In the genomic region with DNA sequence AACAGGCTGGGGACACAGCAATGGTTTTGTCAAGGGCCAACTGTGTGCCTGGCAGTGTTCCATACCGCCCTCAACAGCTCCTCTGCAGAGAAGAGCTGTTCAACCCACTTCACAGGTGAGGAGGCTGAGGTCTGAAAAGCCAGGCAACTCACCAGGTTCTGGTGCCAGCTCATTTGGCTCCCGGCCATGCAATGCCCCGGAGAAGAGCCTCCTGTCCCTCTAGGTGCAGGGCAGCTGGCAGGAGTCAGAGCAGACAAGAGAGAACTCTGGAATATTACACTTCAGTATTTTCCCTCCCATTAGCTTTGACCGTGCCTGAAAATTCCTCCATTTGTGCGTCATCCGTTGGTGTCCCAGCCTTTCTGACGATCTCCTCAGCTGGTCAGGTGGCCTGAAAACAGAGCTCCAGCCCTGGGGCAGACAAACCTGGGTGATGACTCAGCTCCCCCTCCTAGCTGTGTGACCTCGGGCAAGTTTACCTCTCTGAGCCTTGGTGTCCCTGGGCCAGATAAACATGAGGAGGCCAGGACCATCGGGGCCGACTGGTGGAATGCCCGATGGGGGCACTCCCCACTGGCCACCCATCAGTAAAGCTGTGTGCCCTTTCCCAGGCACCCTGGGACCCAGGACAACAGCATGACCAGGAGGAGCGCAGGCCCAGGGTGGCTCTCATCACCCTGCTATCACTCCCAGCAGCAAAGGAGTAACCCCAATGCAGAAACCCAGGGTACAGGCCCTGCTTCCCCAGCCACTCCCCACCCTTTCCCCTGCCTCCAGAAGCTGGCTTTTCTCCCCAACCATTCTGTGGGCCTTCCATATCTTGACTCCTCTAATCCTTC, we compare ENCODE assay signal across 8 cellular contexts. TPM values are rescaled to one million over a fixed set of nuclear protein-coding genes. Genes with fewer than 3 reads are reported as not detected.
DNase-seq lines count a peak whose midpoint lies in the region; ATAC-seq and TF ChIP-seq lines count a peak whose summit lies in the region.

No MANE protein-coding gene starts in this region.

- H3K4me1 ChIP-seq in HAP-1 (peaks cover 4% of the 10 kb centered on the region), SJSA1 (replicated peaks) (peaks cover 24% of the 10 kb centered on the region)

- DNase-seq in HAP-1 (ENCODE audit: low spot score in 2 of 2) (no peak), SJSA1 (ENCODE audit: low read depth in 1 of 2, low spot score in 2 of 2) (peak; percentile 64 to 74), epithelial cell of esophagus (ENCODE audit: low read depth) (peak; percentile 94), neural crest cell (ENCODE audit: low read depth, low spot score) (no peak)
- no peak for DNase-seq in activated CD8-positive, alpha-beta memory T cell treated with anti-CD3 and anti-CD28 coated beads for 24 hours

- H3K36me3 ChIP-seq in HAP-1 (replicated peaks) (no peaks in the 10 kb centered on the region), SJSA1 (no peaks in the 10 kb centered on the region)

- H3K4me1 Mint-ChIP-seq in neural crest cell: peaks cover 27% of the 10 kb centered on the region

- H3K27me3 ChIP-seq in HAP-1 (ENCODE audit: low read depth): no peaks in the 10 kb centered on the region
- H3K27me3 ChIP-seq in SJSA1 (replicated peaks): no peaks in the 10 kb centered on the region

- H3K4me3 ChIP-seq in HAP-1: peak overlapping the region; percentile 60
- no peak overlapping the region for H3K4me3 ChIP-seq in SJSA1
- no peak overlapping the region for H3K4me3 ChIP-seq in epithelial cell of esophagus (ENCODE audit: low read length)

- H3K27ac Mint-ChIP-seq in neural crest cell (ENCODE audit: unreplicated experiment): peak overlapping the region; percentile 76

- peaks cover 3% of the 10 kb centered on the region for H3K9me3 Mint-ChIP-seq in neural crest cell

- 0 out of 2 replicates have a peak overlapping the region, but pooled peaks have one; percentile 1 for H3K27ac ChIP-seq in SJSA1

- H3K36me3 Mint-ChIP-seq in neural crest cell (ENCODE audit: low read depth): peaks cover 5% of the 10 kb centered on the region

- no peaks in the 10 kb centered on the region for H3K27me3 Mint-ChIP-seq in neural crest cell (ENCODE audit: low read depth)

- H3K9me3 ChIP-seq in HAP-1: peaks cover 6% of the 10 kb centered on the region; the same call in 1 of the 2 replicates
- H3K9me3 ChIP-seq in SJSA1 (replicated peaks): no peaks in the 10 kb centered on the region

- TF ChIP-seq CTCF in epithelial cell of esophagus (IDR thresholded peaks at IDR 0.05; ENCODE audit: insufficient read depth, low read depth, low read length, missing control alignments): no peak
- no peak for TF ChIP-seq CTCF in neural crest cell (conservative IDR thresholded peaks at IDR 0.05)

- ATAC-seq in GM21381 (IDR thresholded peaks at IDR 0.05; ENCODE audit: unreplicated experiment) (no peak), GM19324 (IDR thresholded peaks at IDR 0.05; ENCODE audit: low FRiP score, unreplicated experiment) (no peak), GM18511 (IDR thresholded peaks at IDR 0.05; ENCODE audit: unreplicated experiment) (no peak)

- in situ Hi-C loops in HAP-1 (cut with MboI; ENCODE audit: low sequenced_read_pairs): no loop called here

- peak overlapping the region; percentile 84 for H3K4me3 Mint-ChIP-seq in neural crest cell

RNA-seq across cellular contexts. Expression of a gene that starts 9.6 kb away (rescaled TPM):
- total RNA-seq in SJSA1 (2014; rRNA removed; shearing (Covaris generic)): 3.4 and 4.7 TPM in 2 replicates
- total RNA-seq in neural crest cell: 13.6 TPM in 2 replicates

RNA-seq across cellular contexts. Expression of a gene that starts 14.6 kb away (rescaled TPM):
- total RNA-seq in SJSA1 (2014; rRNA removed; shearing (Covaris generic)): not detected in 2 replicates
- total RNA-seq in neural crest cell: 0.09 TPM in 2 replicates

RNA-seq across cellular contexts. Expression of a gene that starts 46.4 kb away (rescaled TPM):
- 2.0 and 2.1 TPM in 2 replicates for total RNA-seq in SJSA1 (2014; rRNA removed; shearing (Covaris generic))
- 0.21 TPM in 1 of 2 replicates, not detected in the other for total RNA-seq in neural crest cell

RNA-seq across cellular contexts. Expression of a gene that starts 48.0 kb away (rescaled TPM):
- total RNA-seq in SJSA1 (2014; rRNA removed; shearing (Covaris generic)): not detected in 2 replicates
- 0.50 and 0.56 TPM in 2 replicates for total RNA-seq in neural crest cell

Comparison
In these comparisons a context has a peak if more than half of its experiments do, and no peak if none do; other contexts are left out.
1. DNase-seq: peak in SJSA1 (2 of 2) and epithelial cell of esophagus (single experiment); none in HAP-1 (0 of 2), neural crest cell (single experiment) and activated CD8-positive, alpha-beta memory T cell treated with anti-CD3 and anti-CD28 coated beads for 24 hours (single experiment).